8 cellular contexts compared by ENCODE assay signal in the genomic region with DNA sequence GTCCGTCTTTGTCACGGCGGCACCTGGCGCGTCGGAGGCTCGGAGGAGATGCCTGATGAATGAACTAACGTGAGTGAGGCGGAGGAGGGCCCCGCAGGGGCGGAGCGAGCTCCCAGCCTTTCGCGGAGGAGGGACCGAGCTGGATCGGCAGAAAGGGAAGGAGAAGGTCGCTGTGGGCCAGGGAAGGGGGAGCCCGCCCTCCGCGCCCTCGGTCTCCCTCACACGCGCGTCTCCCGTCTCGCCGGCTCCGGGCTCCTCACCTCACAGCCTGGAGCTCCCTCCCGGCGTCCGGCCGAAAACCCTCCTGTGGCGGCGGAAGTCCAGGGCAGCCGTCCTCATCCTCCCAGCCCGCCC. TPM values are rescaled to one million over a fixed set of nuclear protein-coding genes. Genes with fewer than 3 reads are reported as not detected.
DNase-seq lines count a peak whose midpoint lies in the region; ATAC-seq and TF ChIP-seq lines count a peak whose summit lies in the region.

No MANE protein-coding gene starts in this region.

- ATAC-seq in GM18858 (IDR thresholded peaks at IDR 0.05; ENCODE audit: unreplicated experiment) (peak; percentile 57), HG03066 (IDR thresholded peaks at IDR 0.05; ENCODE audit: low read depth, unreplicated experiment) (peak; percentile 55)

- peak overlapping the region; percentile 75 for H3K27ac Mint-ChIP-seq in chondrocyte (ENCODE audit: unreplicated experiment)

- no peaks in the 10 kb centered on the region for H3K27me3 Mint-ChIP-seq in chondrocyte (ENCODE audit: low read depth)

- DNase-seq in AG04449 (ENCODE audit: low read depth, low spot score): no peak
- peak; percentile 44 for DNase-seq in NCI-H2196 (lab: John Stamatoyannopoulos, UW; ENCODE audit: unreplicated experiment)
- DNase-seq in activated CD4-positive, alpha-beta T cell treated with anti-CD3 and anti-CD28 coated beads for 24 hours (ENCODE audit: low read depth in 2 of 2): peak; percentile 58 to 60
- DNase-seq in chondrocyte (ENCODE audit: low spot score): no peak
- DNase-seq in left kidney (ENCODE audit: low read depth, low spot score): peak; percentile 95
- DNase-seq in stimulated activated CD4-positive, alpha-beta T cell treated with anti-CD3 and anti-CD28 coated beads, Interleukin-2, amount 100 ng/mL, for 4 hours (ENCODE audit: low read depth): peak; percentile 68

- peak overlapping the region; percentile 83 for H3K4me3 ChIP-seq in AG04449 (ENCODE audit: low read depth, low read length)

- H3K9me3 Mint-ChIP-seq in chondrocyte (ENCODE audit: low read depth): no peaks in the 10 kb centered on the region

- CTCF ChIA-PET in AG04449 (lab: Yijun Ruan, JAX): interaction anchor here (1.2 to 1.5 kb wide), 2 partner anchors 13 to 33 kb away, joined by 3 to 5 read pairs; no protein-coding TSS in a partner anchor

- peak overlapping the region; percentile 81 for H3K4me3 Mint-ChIP-seq in chondrocyte (ENCODE audit: unreplicated experiment)

- POLR2A ChIA-PET in AG04449 (lab: Yijun Ruan, JAX): interaction anchor here (0.7 to 1.0 kb wide), 3 partner anchors 8 to 41 kb away, joined by 3 read pairs; no protein-coding TSS in a partner anchor

- peaks cover 8% of the 10 kb centered on the region for H3K36me3 Mint-ChIP-seq in chondrocyte (ENCODE audit: low read depth)

- no peak for TF ChIP-seq CTCF in AG04449 (IDR thresholded peaks at IDR 0.05; ENCODE audit: insufficient read depth, low read length, missing control alignments)
- TF ChIP-seq CTCF in chondrocyte (IDR thresholded peaks at IDR 0.05): peak; percentile 11

- peaks cover 43% of the 10 kb centered on the region for H3K4me1 Mint-ChIP-seq in chondrocyte (ENCODE audit: low read depth)

RNA-seq across cellular contexts. Expression of a gene that starts 0.5 kb away (rescaled TPM):
- total RNA-seq in chondrocyte: 25.0 to 30.0 TPM (median 27.9 TPM) in 3 replicates

Comparison
In these comparisons a context has a peak if more than half of its experiments do, and no peak if none do; other contexts are left out.
1. DNase-seq: peak in NCI-H2196 (single experiment), activated CD4-positive, alpha-beta T cell treated with anti-CD3 and anti-CD28 coated beads for 24 hours (2 of 2), left kidney (single experiment) and stimulated activated CD4-positive, alpha-beta T cell treated with anti-CD3 and anti-CD28 coated beads, Interleukin-2, amount 100 ng/mL, for 4 hours (single experiment); none in AG04449 (single experiment) and chondrocyte (single experiment).